35 cellular contexts compared by ENCODE assay signal in genomic region chr10:133239990-133240389, GRCh38. TPM values are rescaled to one million over a fixed set of nuclear protein-coding genes. Genes with fewer than 3 reads are reported as not detected.
"Had no signal": no experiment of that assay in that cellular context is flagged by ENCODE, and none has a peak within 500 bp of the region (broad histone marks: within the 10 kb centered on the region; RNA-seq: fewer than 3 reads in every experiment).

No MANE protein-coding gene starts in this region.

- ATAC-seq: activated CD8-positive, alpha-beta memory T cell treated with anti-CD3 and anti-CD28 coated beads, Interleukin-2, amount 10 ng/mL, durations not matched to agents 7 days and 5 days; activated CD8-positive, alpha-beta T cell treated with anti-CD3 and anti-CD28 coated beads, Interleukin-2, amount 10 ng/mL, durations not matched to agents 7 days and 5 days; activated naive CD4-positive, alpha-beta T cell treated with anti-CD3 and anti-CD28 coated beads, Interleukin-2, amount 50 U/mL, for 72 hours; body of pancreas; T-cell had no signal

- H3K36me3 ChIP-seq: adrenal gland, brain microvascular endothelial cell, breast epithelium had no signal

- H3K9me3 Mint-ChIP-seq: activated B cell treated with CpG ODN at 0.5 μM for 24 hours; activated CD4-positive, alpha-beta memory T cell treated with anti-CD3 and anti-CD28 coated beads, Interleukin-2, amount 10 ng/mL, durations not matched to agents 7 days and 5 days; activated CD4-positive, alpha-beta T cell treated with anti-CD3 and anti-CD28 coated beads, Interleukin-2, amount 10 ng/mL, durations not matched to agents 24 days and 14 days; activated naive CD4-positive, alpha-beta T cell treated with anti-CD3 and anti-CD28 coated beads for 36 hours; activated naive CD4-positive, alpha-beta T cell treated with anti-CD3 and anti-CD28 coated beads, Interleukin-2, amount 50 U/mL, for 72 hours; activated naive CD8-positive, alpha-beta T cell treated with anti-CD3 and anti-CD28 coated beads for 36 hours; activated T-cell treated with anti-CD3 and anti-CD28 coated beads, Interleukin-2, amount 50 U/mL, for 24 hours; activated T-helper 2 cell treated with anti-CD3 and anti-CD28 coated beads, Interferon-gamma antibody, Interleukin-2, Interleukin-4, amounts not matched to agents 10 μg/mL and 5 μg/mL and 100 μg/mL, durations not matched to agents 14 hours and 24 hours and 36 hours; T-cell; T-helper 2 cell treated with Interferon-gamma antibody and Interleukin-4, amounts not matched to agents 5 μg/mL and 100 μg/mL, for 36 hours had no signal

- H3K27ac Mint-ChIP-seq: activated CD4-positive, alpha-beta memory T cell treated with anti-CD3 and anti-CD28 coated beads, Interleukin-2, amount 10 ng/mL, durations not matched to agents 7 days and 5 days; activated CD4-positive, alpha-beta T cell treated with anti-CD3 and anti-CD28 coated beads, Interleukin-2, amount 10 ng/mL, durations not matched to agents 24 days and 14 days; activated CD8-positive, alpha-beta memory T cell treated with anti-CD3 and anti-CD28 coated beads, Interleukin-2, amount 10 ng/mL, durations not matched to agents 7 days and 5 days; activated CD8-positive, alpha-beta T cell treated with anti-CD3 and anti-CD28 coated beads, Interleukin-2, amount 10 ng/mL, durations not matched to agents 7 days and 5 days; activated naive CD4-positive, alpha-beta T cell treated with anti-CD3 and anti-CD28 coated beads for 36 hours; activated naive CD4-positive, alpha-beta T cell treated with anti-CD3 and anti-CD28 coated beads, Interleukin-2, amount 50 U/mL, for 72 hours; activated naive CD8-positive, alpha-beta T cell treated with anti-CD3 and anti-CD28 coated beads for 36 hours; activated T-cell treated with anti-CD3 and anti-CD28 coated beads, Interleukin-2, amount 50 U/mL, for 24 hours; activated T-helper 2 cell treated with anti-CD3 and anti-CD28 coated beads, Interferon-gamma antibody, Interleukin-2, Interleukin-4, amounts not matched to agents 10 μg/mL and 5 μg/mL and 100 μg/mL, durations not matched to agents 14 hours and 24 hours and 36 hours; T-helper 2 cell treated with Interferon-gamma antibody and Interleukin-4, amounts not matched to agents 5 μg/mL and 100 μg/mL, for 36 hours had no signal

- H3K27ac ChIP-seq: adrenal gland, body of pancreas, brain microvascular endothelial cell, breast epithelium, VCaP had no signal

- DNase-seq: activated B cell treated with CpG ODN at 0.5 μM for 24 hours; activated CD4-positive, alpha-beta memory T cell treated with anti-CD3 and anti-CD28 coated beads, Interleukin-2, amount 10 ng/mL, durations not matched to agents 7 days and 5 days; activated CD4-positive, alpha-beta T cell treated with anti-CD3 and anti-CD28 coated beads for 4 hours; activated CD4-positive, alpha-beta T cell treated with anti-CD3 and anti-CD28 coated beads, Interleukin-2, amount 10 ng/mL, durations not matched to agents 24 days and 14 days; activated CD4-positive, alpha-beta T cell treated with anti-CD3 and anti-CD28 coated beads, Interleukin-2, amount 50 U/mL, for 48 hours; activated CD4-positive, CD25-positive, alpha-beta regulatory T cell treated with anti-CD3 and anti-CD28 coated beads, Interleukin-2, amount 50 U/mL, for 72 hours; activated CD8-positive, alpha-beta memory T cell treated with anti-CD3 and anti-CD28 coated beads for 24 hours; activated CD8-positive, alpha-beta memory T cell treated with anti-CD3 and anti-CD28 coated beads, Interleukin-2, amount 10 ng/mL, durations not matched to agents 7 days and 5 days; activated CD8-positive, alpha-beta memory T cell treated with anti-CD3 and anti-CD28 coated beads, Interleukin-2, amount 50 U/mL, for 48 hours; activated CD8-positive, alpha-beta T cell treated with anti-CD3 and anti-CD28 coated beads, Interleukin-2, amount 10 ng/mL, durations not matched to agents 7 days and 5 days; activated effector memory CD4-positive, alpha-beta T cell treated with Interleukin-2 at 50 U/mL for 16 hours; activated gamma-delta T cell; activated naive CD4-positive, alpha-beta T cell; activated naive CD4-positive, alpha-beta T cell treated with anti-CD3 and anti-CD28 coated beads for 36 hours; activated naive CD4-positive, alpha-beta T cell treated with anti-CD3 and anti-CD28 coated beads, Interleukin-2, amount 50 U/mL, for 16 hours; activated naive CD8-positive, alpha-beta T cell treated with anti-CD3 and anti-CD28 coated beads for 36 hours; activated T-cell treated with anti-CD3 and anti-CD28 coated beads, Interleukin-2, amount 50 U/mL, for 24 hours; activated T-cell treated with anti-CD3 and anti-CD28 coated beads, Interleukin-2, amount 50 U/mL, for 48 hours; adrenal gland; amniotic stem cell; aorta; body of pancreas; brain microvascular endothelial cell; central memory CD4-positive, alpha-beta T cell; T-cell; T-helper 2 cell; T-helper 9 cell had no signal

- H3K4me3 Mint-ChIP-seq: activated naive CD4-positive, alpha-beta T cell treated with anti-CD3 and anti-CD28 coated beads for 36 hours; activated naive CD8-positive, alpha-beta T cell treated with anti-CD3 and anti-CD28 coated beads for 36 hours; activated T-cell treated with anti-CD3 and anti-CD28 coated beads, Interleukin-2, amount 50 U/mL, for 24 hours had no signal

- H3K36me3 Mint-ChIP-seq: activated CD8-positive, alpha-beta memory T cell treated with anti-CD3 and anti-CD28 coated beads, Interleukin-2, amount 10 ng/mL, durations not matched to agents 7 days and 5 days; activated naive CD4-positive, alpha-beta T cell treated with anti-CD3 and anti-CD28 coated beads, Interleukin-2, amount 50 U/mL, for 72 hours; activated naive CD8-positive, alpha-beta T cell treated with anti-CD3 and anti-CD28 coated beads for 36 hours; T-cell had no signal

- H3K9me3 ChIP-seq: adrenal gland, body of pancreas, breast epithelium had no signal

- H3K4me3 ChIP-seq: adrenal gland, body of pancreas, breast epithelium had no signal

RNA-seq across cellular contexts. Expression of gene VENTX, which starts 2.3 kb away (rescaled TPM):
- total RNA-seq: activated CD4-positive, alpha-beta memory T cell treated with anti-CD3 and anti-CD28 coated beads, Interleukin-2, amount 10 ng/mL, durations not matched to agents 7 days and 5 days; activated CD4-positive, alpha-beta T cell treated with anti-CD3 and anti-CD28 coated beads, Interleukin-2, amount 10 ng/mL, durations not matched to agents 24 days and 14 days; activated CD8-positive, alpha-beta T cell treated with anti-CD3 and anti-CD28 coated beads, Interleukin-2, amount 10 ng/mL, durations not matched to agents 7 days and 5 days; activated naive CD4-positive, alpha-beta T cell treated with anti-CD3 and anti-CD28 coated beads for 36 hours; activated naive CD4-positive, alpha-beta T cell treated with anti-CD3 and anti-CD28 coated beads, Interleukin-2, amount 50 U/mL, for 72 hours; activated naive CD8-positive, alpha-beta T cell treated with anti-CD3 and anti-CD28 coated beads for 36 hours; activated T-helper 2 cell treated with anti-CD3 and anti-CD28 coated beads, Interferon-gamma antibody, Interleukin-2, Interleukin-4, amounts not matched to agents 10 μg/mL and 5 μg/mL and 100 μg/mL, durations not matched to agents 14 hours and 24 hours and 36 hours; T-helper 1 cell treated with Interleukin-12 subunit alpha and Interleukin-12 subunit beta and Interleukin-4 antibody, amounts not matched to agents 30 ng/mL and 1 ng/mL, for 36 hours had no signal

RNA-seq across cellular contexts. Expression of gene UTF1, which starts 10.0 kb away (rescaled TPM):
- total RNA-seq: activated B cell treated with CpG ODN at 0.5 μM for 24 hours; activated CD4-positive, alpha-beta memory T cell treated with anti-CD3 and anti-CD28 coated beads, Interleukin-2, amount 10 ng/mL, durations not matched to agents 7 days and 5 days; activated CD8-positive, alpha-beta memory T cell treated with anti-CD3 and anti-CD28 coated beads, Interleukin-2, amount 10 ng/mL, durations not matched to agents 7 days and 5 days; activated CD8-positive, alpha-beta T cell treated with anti-CD3 and anti-CD28 coated beads, Interleukin-2, amount 10 ng/mL, durations not matched to agents 7 days and 5 days; activated naive CD4-positive, alpha-beta T cell treated with anti-CD3 and anti-CD28 coated beads for 36 hours; activated naive CD4-positive, alpha-beta T cell treated with anti-CD3 and anti-CD28 coated beads, Interleukin-2, amount 50 U/mL, for 72 hours; activated naive CD8-positive, alpha-beta T cell treated with anti-CD3 and anti-CD28 coated beads for 36 hours; aorta; body of pancreas; breast epithelium; cardiac septum; cerebellum; T-helper 1 cell treated with Interleukin-12 subunit alpha and Interleukin-12 subunit beta and Interleukin-4 antibody, amounts not matched to agents 30 ng/mL and 1 ng/mL, for 36 hours had no signal
- polyA plus RNA-seq: aorta had no signal
